11 cellular contexts compared by ENCODE assay signal in the genomic region with DNA sequence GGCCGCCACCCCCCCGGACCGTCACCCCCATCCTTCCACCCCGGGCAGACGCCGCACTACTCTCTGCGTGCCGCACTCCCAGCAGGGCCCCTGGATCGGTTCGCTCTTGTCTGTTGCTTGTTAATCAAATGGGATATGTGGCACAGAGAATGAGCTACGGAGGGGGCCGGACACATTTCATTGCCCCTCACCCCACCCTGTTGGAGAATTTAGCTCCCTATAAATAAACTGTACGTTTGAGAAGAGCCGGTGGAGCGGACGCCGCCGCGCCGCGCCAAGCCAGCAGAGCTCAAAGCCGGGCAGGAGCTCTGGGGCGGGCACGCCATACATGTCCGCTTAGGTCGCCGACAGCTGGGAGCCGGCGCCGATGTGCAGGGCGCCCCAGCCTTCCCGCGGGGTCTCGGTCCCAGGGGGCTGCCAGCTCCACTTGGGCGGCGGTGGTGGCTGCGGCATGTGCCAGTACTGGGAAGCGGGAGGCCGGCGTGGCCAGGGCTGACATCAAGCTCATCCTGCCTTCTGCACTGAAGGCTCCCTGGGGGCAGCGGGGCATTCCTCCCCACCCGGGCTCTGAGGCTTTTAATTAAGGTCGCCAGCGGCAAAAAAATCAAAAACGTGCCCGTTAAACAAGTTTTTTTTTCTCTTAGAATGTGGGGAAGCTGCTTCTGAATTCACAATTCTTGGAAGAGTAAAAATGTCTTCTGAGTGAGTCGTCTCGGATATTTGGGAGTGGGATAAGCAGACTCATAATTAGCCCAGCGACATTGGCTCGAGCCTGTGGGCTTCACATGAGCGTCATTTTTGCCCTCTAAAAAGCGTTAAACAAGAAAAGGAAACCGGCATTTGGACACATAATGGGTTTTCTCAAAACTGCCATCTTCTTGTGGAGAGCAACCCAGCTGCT. TPM values are rescaled to one million over a fixed set of nuclear protein-coding genes. Genes with fewer than 3 reads are reported as not detected.
A peak's percentile ranks its signal among the peaks of the same experiment; 100 is the strongest.
DNase-seq lines count a peak whose midpoint lies in the region; ATAC-seq and TF ChIP-seq lines count a peak whose summit lies in the region.
"Had no signal": no experiment of that assay in that cellular context is flagged by ENCODE, and none has a peak within 500 bp of the region (broad histone marks: within the 10 kb centered on the region; RNA-seq: fewer than 3 reads in every experiment).

No MANE protein-coding gene starts in this region.

- no peak for TF ChIP-seq EP300 in tibial nerve (IDR thresholded peaks at IDR 0.05)

- H3K9me3 Mint-ChIP-seq in CD14-positive monocyte, result peaks cover 3 to 45% (median 26%) of the 10 kb centered on the region in 7 donors

- no peaks in the 10 kb centered on the region for H3K9me3 ChIP-seq in right atrium auricular region
- H3K9me3 ChIP-seq in mesodermal cell (ENCODE audit: control insufficient read depth, low read length), result no peaks in the 10 kb centered on the region
- no peaks in the 10 kb centered on the region for H3K9me3 ChIP-seq in tibial nerve

- peaks cover 3% of the 10 kb centered on the region for H3K4me1 Mint-ChIP-seq in CD14-positive monocyte

- TF ChIP-seq CTCF in right atrium auricular region (IDR thresholded peaks at IDR 0.05) (no peak), coronary artery (IDR thresholded peaks at IDR 0.05) (no peak), tibial nerve (IDR thresholded peaks at IDR 0.05) (no peak), CD14-positive monocyte (IDR thresholded peaks at IDR 0.05) (no peak)

- H3K36me3 ChIP-seq in right atrium auricular region, result no peaks in the 10 kb centered on the region
- no peaks in the 10 kb centered on the region for H3K36me3 ChIP-seq in mesodermal cell (ENCODE audit: control insufficient read depth, insufficient read depth, low read length)
- no peaks in the 10 kb centered on the region for H3K36me3 ChIP-seq in tibial nerve

- peak overlapping the region in 1 of 7 donors; percentile 47 for H3K27ac Mint-ChIP-seq in CD14-positive monocyte

- H3K27ac ChIP-seq in right atrium auricular region (no peak overlapping the region), coronary artery (no peak overlapping the region), mesodermal cell (ENCODE audit: low read depth, low read length, severe bottlenecking) (no peak overlapping the region), tibial nerve (no peak overlapping the region)
- H3K27ac ChIP-seq: C4-2B had no signal

- H3K4me1 ChIP-seq in right atrium auricular region (peaks cover 0 to 7% of the 10 kb centered on the region in 2 donors), mesodermal cell (ENCODE audit: control insufficient read depth, insufficient read depth, low read length, poor library complexity, severe bottlenecking) (peaks cover 6% of the 10 kb centered on the region), tibial nerve (peaks cover 0 to 36% (median 0%) of the 10 kb centered on the region in 4 donors)

- peak overlapping the region in 1 of 2 donors; percentile 38 for H3K4me3 ChIP-seq in right atrium auricular region
- peak overlapping the region; percentile 68 for H3K4me3 ChIP-seq in coronary artery
- H3K4me3 ChIP-seq in mesodermal cell (ENCODE audit: extremely low read depth, insufficient read depth, low read length, poor library complexity, severe bottlenecking), result peak overlapping the region; percentile 28
- H3K4me3 ChIP-seq in tibial nerve, result peak overlapping the region; percentile 5 to 55 (median 25)

- peak overlapping the region in 1 of 2 donors; percentile 60 for H3K4me3 Mint-ChIP-seq in CD14-positive monocyte

- peak; percentile 28 for DNase-seq in Right ventricle myocardium inferior (ENCODE audit: missing footprints)
- DNase-seq in right atrium auricular region (ENCODE audit: low spot score), result no peak
- no peak for DNase-seq in coronary artery (ENCODE audit: low spot score)
- no peak for DNase-seq in tibial nerve (ENCODE audit: low spot score in 2 of 2)
- DNase-seq in mesenteric fat pad (ENCODE audit: low spot score), result no peak
- DNase-seq in CD14-positive monocyte (ENCODE audit: low spot score), result no peak
- no peak for DNase-seq in SKM-1 (lab: John Stamatoyannopoulos, UW; ENCODE audit: unreplicated experiment)
- DNase-seq: activated CD4-positive, alpha-beta T cell treated with anti-CD3 and anti-CD28 coated beads, Interleukin-2, amount 50 U/mL, for 1 hour had no signal

- intact Hi-C loops in Right ventricle myocardium inferior (cut with DNase I), result no loop called here
- intact Hi-C loops in CD14-positive monocyte (cut with micrococcal nuclease), result no loop called here

- H3K27me3 Mint-ChIP-seq in CD14-positive monocyte (ENCODE audit: low read depth in 3 of 3), result peaks cover 72 to 84% (median 74%) of the 10 kb centered on the region in 3 donors

- no peak for ATAC-seq in Right ventricle myocardium inferior

- peaks cover 4 to 27% of the 10 kb centered on the region in 2 donors for H3K27me3 ChIP-seq in right atrium auricular region
- peaks cover 0 to 64% of the 10 kb centered on the region in 2 donors for H3K27me3 ChIP-seq in tibial nerve

- TF ChIP-seq POLR2A in tibial nerve (IDR thresholded peaks at IDR 0.05), result no peak

- H3K36me3 Mint-ChIP-seq in CD14-positive monocyte, result no peaks in the 10 kb centered on the region

- 0 to 1% methylated on average over 20 to 23 of the region's 53 CpGs for WGBS in mesodermal cell (ENCODE audit: insufficient coverage in 2 of 2), 2 experiments
- 14 to 45% methylated on average over 14 to 53 of the region's 53 CpGs for WGBS in tibial nerve, 2 donors

RNA-seq across cellular contexts. Expression of a gene that starts 1.1 kb away (rescaled TPM):
- total RNA-seq in Right ventricle myocardium inferior, result 0.65 TPM
- under 1 TPM; 0.51 to 0.56 TPM for total RNA-seq in right atrium auricular region
- polyA plus RNA-seq in mesodermal cell (2013, experiment 1 of 2), result 6.0 TPM
- 5.1 TPM for polyA plus RNA-seq in mesodermal cell (2013, experiment 2 of 2)
- 1 to 10 TPM; 5.5 to 8.8 (median 6.0) TPM for total RNA-seq in tibial nerve
- total RNA-seq in mesenteric fat pad, result 5.2 TPM
- not detected for polyA plus RNA-seq in CD14-positive monocyte
- total RNA-seq: RPMI7951 had no signal
